Comparison of ENCODE assay signal across 21 cellular contexts in the genomic region with DNA sequence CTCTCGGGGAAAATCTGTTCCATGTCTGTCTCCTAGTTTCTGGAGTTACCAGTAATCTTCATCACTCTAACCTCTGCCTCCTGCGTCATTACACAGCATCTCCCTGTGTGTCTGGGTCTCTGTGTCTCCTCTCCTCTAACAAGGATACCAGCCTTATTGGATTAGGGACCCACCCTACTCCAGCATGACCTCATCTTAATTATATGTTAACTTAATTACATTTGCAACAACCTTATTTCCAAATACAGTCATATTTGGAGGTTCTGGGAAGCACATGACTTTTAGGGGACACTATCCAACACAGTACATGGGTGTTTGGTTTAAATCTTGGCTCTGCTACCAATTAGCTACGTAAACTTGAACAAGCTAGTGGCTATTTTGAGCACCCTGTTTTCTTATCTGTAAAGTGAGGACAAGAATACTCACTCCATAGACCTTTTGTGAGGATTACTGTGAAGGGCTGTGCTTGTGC.
DNase-seq lines count a peak whose midpoint lies in the region; ATAC-seq, FAIRE-seq and TF ChIP-seq lines count a peak whose summit lies in the region.
"Had no signal": no experiment of that assay in that cellular context is flagged by ENCODE, and none has a peak within 500 bp of the region (broad histone marks: within the 10 kb centered on the region; RNA-seq: fewer than 3 reads in every experiment).

No MANE protein-coding gene starts in this region.

- no peak for TF ChIP-seq CTCF in HEK293 (tag by site-specific recombination; IDR thresholded peaks at IDR 0.05)
- TF ChIP-seq CTCF in coronary artery (IDR thresholded peaks at IDR 0.05), result no peak
- no peak for TF ChIP-seq CTCF in stomach (IDR thresholded peaks at IDR 0.05)

- H3K9me3 ChIP-seq in HEK293 (ENCODE audit: control insufficient read depth, insufficient read depth, low read depth, low read length) (no peaks in the 10 kb centered on the region), right cardiac atrium (ENCODE audit: control insufficient read depth, low read length) (no peaks in the 10 kb centered on the region), stomach (no peaks in the 10 kb centered on the region)
- H3K9me3 ChIP-seq: HAP-1 had no signal

- intact Hi-C loops in right cardiac atrium (cut with DNase I) (loop anchor here in 1 of 4 donors (10.0 kb wide), 1 partner anchor 55 kb away; no protein-coding TSS in a partner anchor), stomach (cut with DNase I; ENCODE audit: low total_unique reads) (loop anchor here (10.0 kb wide), 1 partner anchor 275 kb away; no protein-coding TSS in a partner anchor)

- no peak for TF ChIP-seq POLR2A in stomach (IDR thresholded peaks at IDR 0.05)

- H3K4me1 ChIP-seq in HEK293 (ENCODE audit: control insufficient read depth, insufficient read depth, low read length) (no peaks in the 10 kb centered on the region), right cardiac atrium (ENCODE audit: control insufficient read depth, insufficient read depth, low read length) (peaks cover 4% of the 10 kb centered on the region), stomach (peaks cover 6 to 33% (median 11%) of the 10 kb centered on the region in 4 donors)
- H3K4me1 ChIP-seq: HAP-1 had no signal

- peak; percentile 80 to 91 for ATAC-seq in right cardiac atrium
- ATAC-seq: activated CD4-positive, alpha-beta T cell treated with anti-CD3 and anti-CD28 coated beads for 36 hours; K562 had no signal

- POLR2A ChIA-PET in HEK293 (lab: Yijun Ruan, JAX), result no interaction called here

- H3K36me3 ChIP-seq in HEK293 (ENCODE audit: control insufficient read depth in 2 of 2, insufficient read depth in 1 of 2, low read length in 2 of 2), result no peaks in the 10 kb centered on the region
- H3K36me3 ChIP-seq in stomach, result no peaks in the 10 kb centered on the region
- H3K36me3 ChIP-seq: HAP-1 had no signal

- H3K27me3 ChIP-seq in right cardiac atrium (ENCODE audit: control insufficient read depth, insufficient read depth), result no peaks in the 10 kb centered on the region
- no peaks in the 10 kb centered on the region for H3K27me3 ChIP-seq in stomach

- DNase-seq in coronary artery (ENCODE audit: low spot score), result no peak
- no peak for DNase-seq in right cardiac atrium
- DNase-seq in stomach, result no peak
- no peak for DNase-seq in COLO829 (ENCODE audit: low spot score)
- no peak for DNase-seq in NCI-H187 (lab: John Stamatoyannopoulos, UW)
- no peak for DNase-seq in urothelium cell line (ENCODE audit: low spot score)
- DNase-seq in activated CD8-positive, alpha-beta memory T cell treated with anti-CD3 and anti-CD28 coated beads, Interleukin-2, amount 50 U/mL, for 48 hours, result no peak
- DNase-seq: activated CD4-positive, alpha-beta T cell treated with anti-CD3 and anti-CD28 coated beads for 36 hours; activated T-cell treated with anti-CD3 and anti-CD28 coated beads for 4 hours; effector CD4-positive, alpha-beta T cell; GF-D8; immature natural killer cell; NCI-H1048; NCI-H2171; occipital lobe; SHP77 treated with DMSO at 0.1 percent for 48 hours; stimulated activated naive CD4-positive, alpha-beta T cell treated with Interleukin-2 at 50 U/mL for 16 hours; T-helper 9 cell had no signal

- WGBS in right cardiac atrium, result 37% methylated on average over 3 of the region's 3 CpGs
- 56 to 66% (median 57%) methylated on average over 3 of the region's 3 CpGs for WGBS in stomach, 5 donors

- TF ChIP-seq EP300 in stomach (IDR thresholded peaks at IDR 0.05), result peak; percentile 66

- H3K27ac ChIP-seq in HEK293 (ENCODE audit: extremely low read depth, low read depth, low read length), result no peak overlapping the region
- H3K27ac ChIP-seq in coronary artery, result peak overlapping the region; percentile 36 to 66
- H3K27ac ChIP-seq in right cardiac atrium (ENCODE audit: low read length), result peak overlapping the region; percentile 70
- peak overlapping the region in 4 of 5 donors; percentile 32 to 66 (median 52) for H3K27ac ChIP-seq in stomach

- CTCF ChIA-PET in HEK293 (lab: Yijun Ruan, JAX), result interaction anchor here (0.6 to 3.0 kb wide), 12 partner anchors 13 to 276 kb away, joined by 3 to 21 read pairs (median 4); no protein-coding TSS in a partner anchor

- no peak overlapping the region for H3K4me3 ChIP-seq in HEK293 (ENCODE audit: low read depth, low read length)
- no peak overlapping the region for H3K4me3 ChIP-seq in coronary artery
- no peak overlapping the region for H3K4me3 ChIP-seq in right cardiac atrium (ENCODE audit: low read length)
- no peak overlapping the region for H3K4me3 ChIP-seq in stomach
- H3K4me3 ChIP-seq: HAP-1, K562 had no signal

- no peak for FAIRE-seq in urothelium cell line (lab: Jason Lieb, UNC)
- FAIRE-seq: K562 had no signal

TF ChIP-seq in HEK293, 187 proteins besides CTCF, POLR2A, EP300 and RAD21:
- TF ChIP-seq, protein P1, sequence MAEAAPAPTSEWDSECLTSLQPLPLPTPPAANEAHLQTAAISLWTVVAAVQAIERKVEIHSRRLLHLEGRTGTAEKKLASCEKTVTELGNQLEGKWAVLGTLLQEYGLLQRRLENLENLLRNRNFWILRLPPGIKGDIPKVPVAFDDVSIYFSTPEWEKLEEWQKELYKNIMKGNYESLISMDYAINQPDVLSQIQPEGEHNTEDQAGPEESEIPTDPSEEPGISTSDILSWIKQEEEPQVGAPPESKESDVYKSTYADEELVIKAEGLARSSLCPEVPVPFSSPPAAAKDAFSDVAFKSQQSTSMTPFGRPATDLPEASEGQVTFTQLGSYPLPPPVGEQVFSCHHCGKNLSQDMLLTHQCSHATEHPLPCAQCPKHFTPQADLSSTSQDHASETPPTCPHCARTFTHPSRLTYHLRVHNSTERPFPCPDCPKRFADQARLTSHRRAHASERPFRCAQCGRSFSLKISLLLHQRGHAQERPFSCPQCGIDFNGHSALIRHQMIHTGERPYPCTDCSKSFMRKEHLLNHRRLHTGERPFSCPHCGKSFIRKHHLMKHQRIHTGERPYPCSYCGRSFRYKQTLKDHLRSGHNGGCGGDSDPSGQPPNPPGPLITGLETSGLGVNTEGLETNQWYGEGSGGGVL (tag by site-specific recombination; IDR thresholded peaks at IDR 0.05), result no peak
- peak; percentile 96 for TF ChIP-seq SP7 (tag by site-specific recombination; IDR thresholded peaks at IDR 0.05)
- no peak for TF ChIP-seq ZFP3 (tag by site-specific recombination; IDR thresholded peaks at IDR 0.05; ENCODE audit: low read depth)
- no peak for TF ChIP-seq ZNF404 (tag by site-specific recombination; IDR thresholded peaks at IDR 0.05)
- no peak for TF ChIP-seq ZNF76 (tag by site-specific recombination; IDR thresholded peaks at IDR 0.05; ENCODE audit: borderline replicate concordance, low read depth)
- TF ChIP-seq, protein P2, sequence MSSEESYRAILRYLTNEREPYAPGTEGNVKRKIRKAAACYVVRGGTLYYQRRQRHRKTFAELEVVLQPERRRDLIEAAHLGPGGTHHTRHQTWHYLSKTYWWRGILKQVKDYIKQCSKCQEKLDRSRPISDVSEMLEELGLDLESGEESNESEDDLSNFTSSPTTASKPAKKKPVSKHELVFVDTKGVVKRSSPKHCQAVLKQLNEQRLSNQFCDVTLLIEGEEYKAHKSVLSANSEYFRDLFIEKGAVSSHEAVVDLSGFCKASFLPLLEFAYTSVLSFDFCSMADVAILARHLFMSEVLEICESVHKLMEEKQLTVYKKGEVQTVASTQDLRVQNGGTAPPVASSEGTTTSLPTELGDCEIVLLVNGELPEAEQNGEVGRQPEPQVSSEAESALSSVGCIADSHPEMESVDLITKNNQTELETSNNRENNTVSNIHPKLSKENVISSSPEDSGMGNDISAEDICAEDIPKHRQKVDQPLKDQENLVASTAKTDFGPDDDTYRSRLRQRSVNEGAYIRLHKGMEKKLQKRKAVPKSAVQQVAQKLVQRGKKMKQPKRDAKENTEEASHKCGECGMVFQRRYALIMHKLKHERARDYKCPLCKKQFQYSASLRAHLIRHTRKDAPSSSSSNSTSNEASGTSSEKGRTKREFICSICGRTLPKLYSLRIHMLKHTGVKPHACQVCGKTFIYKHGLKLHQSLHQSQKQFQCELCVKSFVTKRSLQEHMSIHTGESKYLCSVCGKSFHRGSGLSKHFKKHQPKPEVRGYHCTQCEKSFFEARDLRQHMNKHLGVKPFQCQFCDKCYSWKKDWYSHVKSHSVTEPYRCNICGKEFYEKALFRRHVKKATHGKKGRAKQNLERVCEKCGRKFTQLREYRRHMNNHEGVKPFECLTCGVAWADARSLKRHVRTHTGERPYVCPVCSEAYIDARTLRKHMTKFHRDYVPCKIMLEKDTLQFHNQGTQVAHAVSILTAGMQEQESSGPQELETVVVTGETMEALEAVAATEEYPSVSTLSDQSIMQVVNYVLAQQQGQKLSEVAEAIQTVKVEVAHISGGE (tag by site-specific recombination; conservative IDR thresholded peaks at IDR 0.05; ENCODE audit: low read depth), result no peak
